ENCODE assay signal across 8 cellular contexts in the genomic region with DNA sequence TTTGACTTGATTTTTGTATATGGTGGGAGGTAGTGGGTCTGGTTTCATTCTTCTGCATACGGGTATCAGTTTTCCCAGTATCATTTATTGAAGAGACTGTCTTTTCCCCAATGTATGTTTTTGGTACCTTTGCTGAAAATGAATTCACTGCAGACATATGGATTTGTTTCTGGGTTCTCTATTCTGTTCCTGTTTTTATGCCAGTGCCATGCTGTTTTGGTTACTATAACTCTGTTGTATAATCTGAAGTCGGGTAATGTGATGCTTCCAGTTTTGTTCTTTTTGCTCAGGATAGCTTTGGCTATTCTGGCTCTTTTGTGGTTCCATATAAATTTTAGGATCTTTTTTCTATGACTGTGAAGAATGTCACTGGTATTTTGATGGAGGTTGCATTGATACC. TPM values are rescaled to one million over a fixed set of nuclear protein-coding genes. Genes with fewer than 3 reads are reported as not detected.
DNase-seq lines count a peak whose midpoint lies in the region; ATAC-seq, FAIRE-seq and TF ChIP-seq lines count a peak whose summit lies in the region.

No MANE protein-coding gene starts in this region.

- CTCF ChIA-PET in K562 (lab: Yijun Ruan, JAX; ENCODE audit: low intra/inter-chr PET ratio), result no interaction called here

- intact Hi-C loops in heart right ventricle (cut with DNase I) (loop anchor here in 2 of 10 donors (10.0 kb wide), 2 partner anchors 72 to 802 kb away; a partner anchor contains a TSS), cardiac septum (cut with DNase I) (loop anchor here (5.0 kb wide), 2 partner anchors 55 to 80 kb away; a partner anchor contains a TSS), K562 (cut with micrococcal nuclease) (loop anchor here (5.0 kb wide), 2 partner anchors 50 to 55 kb away; a partner anchor contains a TSS), uterus (cut with DNase I; ENCODE audit: low total_unique reads) (no loop called here)

- H3K4me2 ChIP-seq in K562 (ENCODE audit: insufficient read depth, low read length), result peak overlapping the region; percentile 99

- no peak for TF ChIP-seq RAD21 in K562 (CRISPR knock-in tag; conservative IDR thresholded peaks at IDR 0.05 in 1 of 2, IDR thresholded peaks at IDR 0.05 in 1 of 2)

- H3K27ac ChIP-seq in heart right ventricle, result peak overlapping the region in 5 of 10 donors; percentile 93 to 98 (median 94)
- H3K27ac ChIP-seq in K562 (ENCODE audit: extremely low read depth, low read depth, low read length), result no peak overlapping the region; the same call in 2 of the 3 replicates
- peak overlapping the region; percentile 97 to 98 for H3K27ac ChIP-seq in uterus

- POLR2A ChIA-PET in K562 (lab: Yijun Ruan, JAX), result interaction anchor here (0.7 to 1.6 kb wide), 3 partner anchors 13 to 57 kb away, joined by 3 to 4 read pairs (median 4); a partner anchor contains a TSS

- no TSS peak for BruUV-seq in K562 (replicated peaks; lab: Mats Ljungman, UMichigan)

- H3K9me3 ChIP-seq in heart right ventricle (no peaks in the 10 kb centered on the region), K562 (replicated peaks; ENCODE audit: control insufficient read depth, insufficient read depth, low read depth, low read length) (no peaks in the 10 kb centered on the region), mononuclear cell (ENCODE audit: low read depth, low read length) (no peaks in the 10 kb centered on the region), uterus (no peaks in the 10 kb centered on the region)

- no peak overlapping the region for H2AFZ ChIP-seq in K562 (ENCODE audit: low read depth, low read length)

- H3K9me1 ChIP-seq in K562 (ENCODE audit: control insufficient read depth, insufficient read depth, low read length), result no peaks in the 10 kb centered on the region

- H3K79me2 ChIP-seq in K562 (ENCODE audit: control insufficient read depth, insufficient read depth, low read length), result peaks cover 62% of the 10 kb centered on the region

- ATAC-seq in heart right ventricle, result no peak
- no peak for ATAC-seq in K562
- ATAC-seq in HG03378 (IDR thresholded peaks at IDR 0.05; ENCODE audit: unreplicated experiment), result no peak

- peaks cover 0 to 61% (median 51%) of the 10 kb centered on the region in 9 donors for H3K4me1 ChIP-seq in heart right ventricle
- H3K4me1 ChIP-seq in K562 (replicated peaks in 1 of 2; ENCODE audit: control insufficient read depth in 2 of 2, insufficient read depth in 2 of 2, low read length in 2 of 2), result peaks cover 3 to 4% of the 10 kb centered on the region in 2 experiments; a peak in 2 of 5 replicates
- H3K4me1 ChIP-seq in mononuclear cell (ENCODE audit: insufficient read depth, low read length), result peaks cover 27% of the 10 kb centered on the region
- peaks cover 0 to 7% of the 10 kb centered on the region in 2 donors for H3K4me1 ChIP-seq in uterus

- 86 to 91% methylated on average over 2 of the region's 2 CpGs for WGBS in heart right ventricle, 2 donors
- WGBS in K562 (ENCODE audit: insufficient coverage, low coverage, missing lambda C conversion rate), result 14% methylated on average over 2 of the region's 2 CpGs

- no peak for TF ChIP-seq EP300 in K562 (IDR thresholded peaks at IDR 0.05; ENCODE audit: low read length)

- no peaks in the 10 kb centered on the region for H4K20me1 ChIP-seq in K562 (replicated peaks; ENCODE audit: control insufficient read depth, insufficient read depth, low read length)

- H3K9ac ChIP-seq in K562 (ENCODE audit: insufficient read depth in 1 of 2, low read depth in 2 of 2, low read length in 2 of 2), result peak overlapping the region in 1 of 2 experiments; percentile 95; a peak in 2 of 4 replicates

- no peak for TF ChIP-seq CTCF in heart right ventricle (IDR thresholded peaks at IDR 0.05)
- TF ChIP-seq CTCF in K562 (IDR thresholded peaks at IDR 0.05 in 2 of 3, conservative IDR thresholded peaks at IDR 0.05 in 1 of 3; ENCODE audit: insufficient read depth in 2 of 3, low read depth in 1 of 3, low read length in 3 of 3), result no peak
- no peak for TF ChIP-seq CTCF in uterus (IDR thresholded peaks at IDR 0.05)

- H3K4me3 ChIP-seq in heart right ventricle (peak overlapping the region in 9 of 10 donors; percentile 71 to 95 (median 86)), K562 (peak overlapping the region; percentile 67), mononuclear cell (ENCODE audit: low read length) (peak overlapping the region; percentile 71), uterus (peak overlapping the region in 1 of 2 donors; percentile 98)

- in situ Hi-C loops in K562 (cut with MboI), result no loop called here

- no peak for FAIRE-seq in K562 (lab: Jason Lieb, UNC)

- peaks cover 0 to 37% (median 12%) of the 10 kb centered on the region in 9 donors for H3K36me3 ChIP-seq in heart right ventricle
- peaks cover 29% of the 10 kb centered on the region for H3K36me3 ChIP-seq in K562 (ENCODE audit: control insufficient read depth, insufficient read depth, low read length)
- H3K36me3 ChIP-seq in uterus, result no peaks in the 10 kb centered on the region

- DNase-seq in heart right ventricle (no peak), cardiac septum (ENCODE audit: low spot score) (no peak), K562 (ENCODE audit: extremely low read depth in 1 of 4, low spot score in 3 of 4) (no peak), uterus (no peak), epidermal melanocyte (ENCODE audit: insufficient read length, low spot score) (no peak)
- DNase-seq in activated CD8-positive, alpha-beta memory T cell treated with anti-CD3 and anti-CD28 coated beads, Interleukin-2, amount 50 U/mL, for 4 hours, result no peak

- TF ChIP-seq POLR2A in K562 (conservative IDR thresholded peaks at IDR 0.05) (no peak), uterus (IDR thresholded peaks at IDR 0.05) (no peak)

- H3K27me3 ChIP-seq in heart right ventricle (no peaks in the 10 kb centered on the region), K562 (ENCODE audit: control insufficient read depth in 2 of 2, insufficient read depth in 2 of 2, low read length in 2 of 2) (no peaks in the 10 kb centered on the region), mononuclear cell (ENCODE audit: insufficient read depth, low read length) (no peaks in the 10 kb centered on the region), uterus (no peaks in the 10 kb centered on the region)

RNA-seq across cellular contexts. Expression of a gene that starts 0.8 kb away (rescaled TPM):
- 10 to 100 TPM; 14.0 to 22.9 (median 19.0) TPM for total RNA-seq in heart right ventricle
- polyA plus RNA-seq in heart right ventricle, result 1 to 10 TPM; 5.8 to 7.0 TPM
- total RNA-seq in cardiac septum, result 17.0 TPM
- 52.4 and 77.2 TPM in 2 replicates for total RNA-seq in K562 (2011; cell fraction: chromatin; rRNA removed; ENCODE audit: low replicate concordance)
- total RNA-seq in K562 (2011; cell fraction: nucleolus; rRNA removed), result 34.7 and 34.9 TPM in 2 replicates
- total RNA-seq in K562 (2011; cell fraction: nucleoplasm; rRNA removed), result 43.2 and 55.2 TPM in 2 replicates
- 43.1 and 52.8 TPM in 2 replicates for total RNA-seq in K562 (2014; rRNA removed)
- 51.2 and 60.1 TPM in 2 replicates for total RNA-seq in K562 (2014; rRNA removed; fragmentation: Illumina TruSeq; extraction: Trizol)
- total RNA-seq in K562 (2015; rRNA removed; fragmentation: Illumina TruSeq; extraction: Trizol), result 53.9 and 57.2 TPM in 2 replicates
- total RNA-seq in K562 (2021), result 44.9 and 48.8 TPM in 2 replicates
- 63.0 and 79.9 TPM in 2 replicates for polyA plus RNA-seq in K562 (2011; rRNA removed)
- 35.8 and 44.3 TPM in 2 replicates for polyA plus RNA-seq in K562 (2011; cell fraction: cytosol; rRNA removed)
- polyA plus RNA-seq in K562 (2011; cell fraction: nucleus; rRNA removed), result 38.9 and 42.5 TPM in 2 replicates
- polyA plus RNA-seq in K562 (2012), result 32.6 and 42.6 TPM in 2 replicates
- polyA plus RNA-seq in K562 (2014; fragmentation: Illumina TruSeq; extraction: Trizol), result 51.0 and 59.4 TPM in 2 replicates
- 10 to 100 TPM; 33.5 to 75.3 TPM for polyA plus RNA-seq in K562 (2014; fragmentation: Nextera tagmentation; extraction: Ambion mirVana)
- polyA plus RNA-seq in K562 (2014; rRNA removed), result 52.6 and 53.2 TPM in 2 replicates
- polyA minus RNA-seq in K562 (2011; rRNA and poly(A)+ RNA removed), result 67.4 and 78.0 TPM in 2 replicates
- 22.3 and 34.4 TPM in 2 replicates for polyA minus RNA-seq in K562 (2011; cell fraction: cytosol; rRNA and poly(A)+ RNA removed)
- 32.2 and 57.6 TPM in 2 replicates for polyA minus RNA-seq in K562 (2011; cell fraction: nucleus; rRNA and poly(A)+ RNA removed)
- total RNA-seq in mononuclear cell, result 67.7 TPM
- 10 to 100 TPM; 18.4 to 37.8 (median 36.0) TPM for total RNA-seq in uterus

RNA-seq across cellular contexts. Expression of a gene that starts 0.9 kb away (rescaled TPM):
- total RNA-seq in heart right ventricle, result 10 to 100 TPM; 12.2 to 19.7 (median 16.7) TPM
- polyA plus RNA-seq in heart right ventricle, result 10 to 100 TPM in 1 of 2 donors, 1 to 10 TPM in 1; 8.0 to 27.0 TPM
- total RNA-seq in cardiac septum, result 11.5 TPM
- 7.2 and 16.9 TPM in 2 replicates for total RNA-seq in K562 (2011; cell fraction: chromatin; rRNA removed; ENCODE audit: low replicate concordance)
- total RNA-seq in K562 (2011; cell fraction: nucleolus; rRNA removed), result 4.2 and 5.0 TPM in 2 replicates
- 7.0 and 8.5 TPM in 2 replicates for total RNA-seq in K562 (2011; cell fraction: nucleoplasm; rRNA removed)
- 3.2 and 4.2 TPM in 2 replicates for total RNA-seq in K562 (2014; rRNA removed)
- total RNA-seq in K562 (2014; rRNA removed; fragmentation: Illumina TruSeq; extraction: Trizol), result 9.5 and 10.3 TPM in 2 replicates
- total RNA-seq in K562 (2015; rRNA removed; fragmentation: Illumina TruSeq; extraction: Trizol), result 8.8 and 9.2 TPM in 2 replicates
- total RNA-seq in K562 (2021), result 6.1 and 7.2 TPM in 2 replicates
- 18.5 and 21.5 TPM in 2 replicates for polyA plus RNA-seq in K562 (2011; rRNA removed)
- 12.7 and 14.0 TPM in 2 replicates for polyA plus RNA-seq in K562 (2011; cell fraction: cytosol; rRNA removed)
- 22.0 and 24.2 TPM in 2 replicates for polyA plus RNA-seq in K562 (2011; cell fraction: nucleus; rRNA removed)
- 16.3 and 22.4 TPM in 2 replicates for polyA plus RNA-seq in K562 (2012)
- 9.3 and 9.5 TPM in 2 replicates for polyA plus RNA-seq in K562 (2014; fragmentation: Illumina TruSeq; extraction: Trizol)
- polyA plus RNA-seq in K562 (2014; fragmentation: Nextera tagmentation; extraction: Ambion mirVana), result 10 to 100 TPM; 14.4 to 16.9 TPM
- 6.0 and 8.7 TPM in 2 replicates for polyA plus RNA-seq in K562 (2014; rRNA removed)
- polyA minus RNA-seq in K562 (2011; rRNA and poly(A)+ RNA removed), result 13.6 and 17.0 TPM in 2 replicates
- polyA minus RNA-seq in K562 (2011; cell fraction: cytosol; rRNA and poly(A)+ RNA removed), result 4.3 and 5.7 TPM in 2 replicates
- polyA minus RNA-seq in K562 (2011; cell fraction: nucleus; rRNA and poly(A)+ RNA removed), result 6.5 and 8.6 TPM in 2 replicates
- total RNA-seq in mononuclear cell, result 8.6 TPM
- total RNA-seq in uterus, result 10 to 100 TPM; 11.0 to 37.4 (median 19.0) TPM

RNA-seq across cellular contexts. Expression of a gene that starts 56.7 kb away (rescaled TPM):
- total RNA-seq in heart right ventricle (1 to 10 TPM; 1.8 to 5.2 (median 4.0) TPM), cardiac septum (2.4 TPM), K562 (2014; rRNA removed) (3.9 and 5.6 TPM in 2 replicates), K562 (2014; rRNA removed; fragmentation: Illumina TruSeq; extraction: Trizol) (7.1 and 7.6 TPM in 2 replicates), K562 (2015; rRNA removed; fragmentation: Illumina TruSeq; extraction: Trizol) (3.5 and 5.6 TPM in 2 replicates), K562 (2021) (3.4 and 4.7 TPM in 2 replicates), mononuclear cell (0.42 TPM), uterus (1 to 10 TPM in 2 of 4 donors, under 1 TPM in 1, not detected in 1; 0.51 to 1.8 (median 1.1) TPM)
- polyA plus RNA-seq in heart right ventricle (10 to 100 TPM in 1 of 2 donors, 1 to 10 TPM in 1; 1.4 to 11.0 TPM), K562 (2011; rRNA removed) (10.5 and 11.1 TPM in 2 replicates), K562 (2014; fragmentation: Illumina TruSeq; extraction: Trizol) (5.0 and 5.6 TPM in 2 replicates), K562 (2014; fragmentation: Nextera tagmentation; extraction: Ambion mirVana) (1 to 10 TPM; 5.2 to 7.1 TPM), K562 (2014; rRNA removed) (4.7 and 10.9 TPM in 2 replicates)
- total RNA-seq in K562 (2011; cell fraction: chromatin; rRNA removed; ENCODE audit: low replicate concordance), result 11.2 and 18.1 TPM in 2 replicates
- 6.3 and 7.5 TPM in 2 replicates for total RNA-seq in K562 (2011; cell fraction: nucleolus; rRNA removed)
- total RNA-seq in K562 (2011; cell fraction: nucleoplasm; rRNA removed), result 12.2 and 23.7 TPM in 2 replicates
- polyA plus RNA-seq in K562 (2011; cell fraction: cytosol; rRNA removed), result 2.8 and 6.0 TPM in 2 replicates
- 8.4 and 12.4 TPM in 2 replicates for polyA plus RNA-seq in K562 (2011; cell fraction: nucleus; rRNA removed)
- 4.4 and 7.8 TPM in 2 replicates for polyA plus RNA-seq in K562 (2012)
- polyA minus RNA-seq in K562 (2011; rRNA and poly(A)+ RNA removed), result 5.1 and 5.3 TPM in 2 replicates
- 2.7 and 3.0 TPM in 2 replicates for polyA minus RNA-seq in K562 (2011; cell fraction: cytosol; rRNA and poly(A)+ RNA removed)
- 3.4 and 5.1 TPM in 2 replicates for polyA minus RNA-seq in K562 (2011; cell fraction: nucleus; rRNA and poly(A)+ RNA removed)
